Comparison of ENCODE assay signal across 13 cellular contexts in genomic region chr5:151284392-151284967, GRCh38. TPM values are rescaled to one million over a fixed set of nuclear protein-coding genes. Genes with fewer than 3 reads are reported as not detected.
DNase-seq lines count a peak whose midpoint lies in the region; ATAC-seq, FAIRE-seq and TF ChIP-seq lines count a peak whose summit lies in the region.
"Had no signal": no experiment of that assay in that cellular context is flagged by ENCODE, and none has a peak within 500 bp of the region (broad histone marks: within the 10 kb centered on the region; RNA-seq: fewer than 3 reads in every experiment).

No MANE protein-coding gene starts in this region.

- no peak overlapping the region for H3K4me3 ChIP-seq in PC-3 (ENCODE audit: low read length)

- no peak overlapping the region for H3K9ac ChIP-seq in PC-3 (ENCODE audit: low read length)

- no peak overlapping the region for H3K4me3 Mint-ChIP-seq in activated T-cell treated with anti-CD3 and anti-CD28 coated beads, Interleukin-2, amount 50 U/mL, for 4 hours
- H3K4me3 Mint-ChIP-seq: activated naive CD8-positive, alpha-beta T cell had no signal

- no peaks in the 10 kb centered on the region for H3K27me3 ChIP-seq in PC-3 (ENCODE audit: low read length)

- peaks cover 13% of the 10 kb centered on the region for H3K4me1 ChIP-seq in PC-3 (ENCODE audit: insufficient read depth, low read length)

- no peak overlapping the region for H3K27ac ChIP-seq in PC-3 (ENCODE audit: low read length)

- POLR2A ChIA-PET in PC-3 (lab: Charles Lee; ENCODE audit: unreplicated experiment): no interaction called here

- H3K79me2 ChIP-seq in PC-3 (ENCODE audit: low read length): no peaks in the 10 kb centered on the region

- no peaks in the 10 kb centered on the region for H3K36me3 ChIP-seq in PC-3 (ENCODE audit: low read depth, low read length)

- H3K9me3 ChIP-seq in PC-3 (ENCODE audit: low read length): no peaks in the 10 kb centered on the region

- no peaks in the 10 kb centered on the region for H3K9me2 ChIP-seq in PC-3 (replicated peaks; ENCODE audit: low read length)

- H3K27me3 Mint-ChIP-seq in activated T-cell treated with anti-CD3 and anti-CD28 coated beads, Interleukin-2, amount 50 U/mL, for 4 hours (ENCODE audit: low read depth): no peaks in the 10 kb centered on the region
- H3K27me3 Mint-ChIP-seq: activated naive CD8-positive, alpha-beta T cell had no signal

- no peaks in the 10 kb centered on the region for H3K9me3 Mint-ChIP-seq in activated T-cell treated with anti-CD3 and anti-CD28 coated beads, Interleukin-2, amount 50 U/mL, for 4 hours

- no peaks in the 10 kb centered on the region for H3K36me3 Mint-ChIP-seq in activated T-cell treated with anti-CD3 and anti-CD28 coated beads, Interleukin-2, amount 50 U/mL, for 4 hours (ENCODE audit: insufficient read depth)
- H3K36me3 Mint-ChIP-seq: activated naive CD8-positive, alpha-beta T cell had no signal

- peaks cover 2% of the 10 kb centered on the region for H3K4me1 Mint-ChIP-seq in activated T-cell treated with anti-CD3 and anti-CD28 coated beads, Interleukin-2, amount 50 U/mL, for 4 hours (ENCODE audit: low read depth)

- CTCF ChIA-PET in PC-3 (lab: Charles Lee): no interaction called here

- no peaks in the 10 kb centered on the region for H4K20me1 ChIP-seq in PC-3 (ENCODE audit: low read length)

- intact Hi-C loops in PC-3 (cut with micrococcal nuclease): no loop called here

- BruUV-seq in PC-3 (replicated peaks; lab: Mats Ljungman, UMichigan): no TSS peak

- no peak overlapping the region for H2AFZ ChIP-seq in PC-3 (ENCODE audit: low read length)

- ATAC-seq in PC-3: no peak
- no peak for ATAC-seq in activated T-cell treated with anti-CD3 and anti-CD28 coated beads, Interleukin-2, amount 50 U/mL, for 4 hours
- no peak for ATAC-seq in HG03432 (IDR thresholded peaks at IDR 0.05; ENCODE audit: unreplicated experiment)
- no peak for ATAC-seq in HG03571 (IDR thresholded peaks at IDR 0.05; ENCODE audit: unreplicated experiment)
- ATAC-seq: left ventricle myocardium superior had no signal

- no peak for FAIRE-seq in D721Med (lab: Jason Lieb, UNC)

- no peak overlapping the region for H3K4me2 ChIP-seq in PC-3 (ENCODE audit: low read length)

- TF ChIP-seq CTCF in D721Med (IDR thresholded peaks at IDR 0.05; ENCODE audit: insufficient read depth, missing control alignments) (peak; percentile 8), GM20000 (IDR thresholded peaks at IDR 0.05; ENCODE audit: extremely low read depth, missing control alignments) (peak; percentile 33), PC-3 (conservative IDR thresholded peaks at IDR 0.05; ENCODE audit: low read depth, low read length) (peak; percentile 49)

- DNase-seq in D721Med (ENCODE audit: insufficient read length, low spot score) (no peak), GM20000 (ENCODE audit: low spot score) (no peak), PC-3 (no peak), iPS DF 4.7 (ENCODE audit: extremely low read depth, low spot score) (peak; percentile 14), COR-L47 (lab: John Stamatoyannopoulos, UW) (no peak)
- no peak for DNase-seq in activated T-cell treated with anti-CD3 and anti-CD28 coated beads, Interleukin-2, amount 50 U/mL, for 4 hours
- DNase-seq: activated CD4-positive, alpha-beta T cell treated with anti-CD3 and anti-CD28 coated beads for 1 hour; EL; KG1; left ventricle myocardium superior had no signal

- no peaks in the 10 kb centered on the region for H3F3A ChIP-seq in PC-3 (ENCODE audit: low read length, unreplicated experiment)

RNA-seq across cellular contexts. Expression of gene SLC36A3, which starts 19.1 kb away (rescaled TPM):
- not detected in 2 replicates for total RNA-seq in PC-3 (2014; rRNA removed)
- not detected for total RNA-seq in activated T-cell treated with anti-CD3 and anti-CD28 coated beads, Interleukin-2, amount 50 U/mL, for 4 hours
- total RNA-seq: left ventricle myocardium superior had no signal

RNA-seq across cellular contexts. Expression of gene GM2A, which starts 31.5 kb away (rescaled TPM):
- 78.3 and 90.2 TPM in 2 replicates for total RNA-seq in PC-3 (2014; rRNA removed)
- total RNA-seq in activated T-cell treated with anti-CD3 and anti-CD28 coated beads, Interleukin-2, amount 50 U/mL, for 4 hours: 1 to 10 TPM; 8.1 to 9.9 (median 9.0) TPM
